8 cellular contexts compared by ENCODE assay signal in the genomic region with DNA sequence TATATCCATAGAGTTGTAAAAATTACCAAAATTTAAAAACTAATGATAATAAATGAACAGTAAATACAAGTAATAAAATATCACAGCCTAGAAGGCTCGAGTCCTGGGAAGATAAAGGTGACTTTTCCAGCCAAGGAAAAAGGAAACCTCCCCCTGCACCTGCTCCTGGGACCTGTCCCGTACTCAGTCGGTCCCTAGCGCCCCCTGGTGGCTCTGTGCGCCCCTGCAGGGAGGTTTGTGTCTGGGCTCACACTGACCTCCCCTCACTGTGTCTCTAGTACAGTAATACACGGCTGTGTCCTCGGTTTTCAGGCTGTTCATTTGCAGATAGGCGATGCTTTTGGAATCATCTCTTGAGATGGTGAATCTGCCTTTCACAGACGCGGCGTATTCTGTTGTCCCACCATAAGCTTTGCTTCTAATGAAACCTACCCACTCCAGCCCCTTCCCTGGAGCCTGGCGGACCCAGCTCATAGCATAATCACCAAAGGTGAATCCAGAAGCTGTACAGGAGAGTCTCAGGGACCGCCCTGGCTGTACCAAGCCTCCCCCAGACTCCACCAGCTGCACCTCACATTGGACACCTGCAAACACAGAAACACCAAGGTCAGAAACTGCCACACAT.
DNase-seq lines count a peak whose midpoint lies in the region; ATAC-seq and TF ChIP-seq lines count a peak whose summit lies in the region.
"Had no signal": no experiment of that assay in that cellular context is flagged by ENCODE, and none has a peak within 500 bp of the region (broad histone marks: within the 10 kb centered on the region; RNA-seq: fewer than 3 reads in every experiment).

No MANE protein-coding gene starts in this region.

- H3K4me3 ChIP-seq in HFF-Myc (replicated peaks; ENCODE audit: low read depth, low read length) (no peak overlapping the region), OCI-LY3 (ENCODE audit: low read length) (no peak overlapping the region), left lung (no peak overlapping the region)

- no peak overlapping the region for H3K9ac ChIP-seq in OCI-LY3 (ENCODE audit: low read length)

- DNase-seq in HFF-Myc (ENCODE audit: extremely low read depth, low read depth) (no peak), left lung (peak in 1 of 2 donors; percentile 90), DMS79 treated with DMSO at 0.1 percent for 48 hours (lab: John Stamatoyannopoulos, UW) (no peak)
- DNase-seq in activated T-cell treated with anti-CD3 and anti-CD28 coated beads, Interleukin-2, amount 50 U/mL, for 24 hours, result peak; percentile 86
- DNase-seq in stimulated activated naive CD4-positive, alpha-beta T cell treated with Interleukin-2 at 50 U/mL for 16 hours (lab: John Stamatoyannopoulos, UW), result peak; percentile 73

- H4K20me1 ChIP-seq in OCI-LY3 (ENCODE audit: insufficient read depth, low read length), result no peaks in the 10 kb centered on the region

- H3K9me3 Mint-ChIP-seq in activated T-cell treated with anti-CD3 and anti-CD28 coated beads, Interleukin-2, amount 50 U/mL, for 24 hours, result no peaks in the 10 kb centered on the region
- H3K9me3 Mint-ChIP-seq: stimulated activated naive CD8-positive, alpha-beta T cell treated with anti-CD3 and anti-CD28 coated beads, Interleukin-15, Interleukin-2, amounts not matched to agents 100 ng/mL and 50 ng/mL, for 24 hours had no signal

- no peak overlapping the region for H3K27ac ChIP-seq in OCI-LY3 (ENCODE audit: low read length)
- H3K27ac ChIP-seq in left lung, result no peak overlapping the region

- H3K36me3 Mint-ChIP-seq in activated T-cell treated with anti-CD3 and anti-CD28 coated beads, Interleukin-2, amount 50 U/mL, for 24 hours (ENCODE audit: low read depth), result no peaks in the 10 kb centered on the region

- H3K27me3 Mint-ChIP-seq in activated T-cell treated with anti-CD3 and anti-CD28 coated beads, Interleukin-2, amount 50 U/mL, for 24 hours, result peaks cover 20% of the 10 kb centered on the region

- 0 out of 2 replicates have a peak overlapping the region, but pooled peaks have one; percentile 10 for H3K4me2 ChIP-seq in OCI-LY3 (ENCODE audit: low read length)

- H3K27ac Mint-ChIP-seq in activated T-cell treated with anti-CD3 and anti-CD28 coated beads, Interleukin-2, amount 50 U/mL, for 24 hours, result no peak overlapping the region
- H3K27ac Mint-ChIP-seq: stimulated activated naive CD8-positive, alpha-beta T cell treated with anti-CD3 and anti-CD28 coated beads, Interleukin-15, Interleukin-2, amounts not matched to agents 100 ng/mL and 50 ng/mL, for 24 hours had no signal

- peaks cover 29% of the 10 kb centered on the region for H3K27me3 ChIP-seq in OCI-LY3 (ENCODE audit: low read depth, low read length)
- H3K27me3 ChIP-seq in left lung, result peaks cover 0 to 15% of the 10 kb centered on the region in 2 donors

- TF ChIP-seq CTCF in HFF-Myc (IDR thresholded peaks at IDR 0.05; ENCODE audit: low read depth, low read length, missing control alignments) (peak; percentile 44), OCI-LY3 (IDR thresholded peaks at IDR 0.05; ENCODE audit: low read depth, low read length) (peak; percentile 71), left lung (IDR thresholded peaks at IDR 0.05) (peak; percentile 28 to 65)

- intact Hi-C loops in left lung (cut with DNase I), result no loop called here

- no peaks in the 10 kb centered on the region for H3K79me2 ChIP-seq in OCI-LY3 (ENCODE audit: low read length)

- H3K4me1 Mint-ChIP-seq in activated T-cell treated with anti-CD3 and anti-CD28 coated beads, Interleukin-2, amount 50 U/mL, for 24 hours (ENCODE audit: low read depth), result no peaks in the 10 kb centered on the region

- H3K9me3 ChIP-seq in OCI-LY3 (ENCODE audit: insufficient read depth, low read length) (no peaks in the 10 kb centered on the region), left lung (no peaks in the 10 kb centered on the region)

- H2AFZ ChIP-seq in OCI-LY3 (ENCODE audit: low read depth, low read length), result no peak overlapping the region

- ATAC-seq in left lung (peak; percentile 58), HG03108 (IDR thresholded peaks at IDR 0.05; ENCODE audit: unreplicated experiment) (no peak)

- no peak overlapping the region for H3K4me3 Mint-ChIP-seq in activated T-cell treated with anti-CD3 and anti-CD28 coated beads, Interleukin-2, amount 50 U/mL, for 24 hours
- H3K4me3 Mint-ChIP-seq: stimulated activated naive CD8-positive, alpha-beta T cell treated with anti-CD3 and anti-CD28 coated beads, Interleukin-15, Interleukin-2, amounts not matched to agents 100 ng/mL and 50 ng/mL, for 24 hours had no signal

- H3K4me1 ChIP-seq in OCI-LY3 (ENCODE audit: low read length), result no peaks in the 10 kb centered on the region
- H3K4me1 ChIP-seq in left lung, result no peaks in the 10 kb centered on the region

- no peaks in the 10 kb centered on the region for H3K36me3 ChIP-seq in OCI-LY3 (replicated peaks; ENCODE audit: low read depth, low read length)
- no peaks in the 10 kb centered on the region for H3K36me3 ChIP-seq in left lung

Comparison
In these comparisons a context has a peak if more than half of its experiments do, and no peak if none do; other contexts are left out.
1. DNase-seq: peak in activated T-cell treated with anti-CD3 and anti-CD28 coated beads, Interleukin-2, amount 50 U/mL, for 24 hours (single experiment) and stimulated activated naive CD4-positive, alpha-beta T cell treated with Interleukin-2 at 50 U/mL for 16 hours (single experiment); none in HFF-Myc (single experiment) and DMS79 treated with DMSO at 0.1 percent for 48 hours (single experiment).
2. Peak in every context shown above with its lines, with median percentiles within 50 percentile points of each other: CTCF ChIP-seq.